24 cellular contexts compared by ENCODE assay signal in genomic region chr2:141207042-141207398, GRCh38.
DNase-seq lines count a peak whose midpoint lies in the region; ATAC-seq lines count a peak whose summit lies in the region.
"Had no signal": no experiment of that assay in that cellular context is flagged by ENCODE, and none has a peak within 500 bp of the region (broad histone marks: within the 10 kb centered on the region; RNA-seq: fewer than 3 reads in every experiment).

No MANE protein-coding gene starts in this region.

- no peaks in the 10 kb centered on the region for H3K9me2 ChIP-seq in Karpas-422 (replicated peaks; ENCODE audit: insufficient read depth, low read length)

- H3K4me3 ChIP-seq in Karpas-422 (ENCODE audit: low read length) = no peak overlapping the region
- H3K4me3 ChIP-seq: coronary artery, GM23248, skin epidermis, uterus had no signal

- no peaks in the 10 kb centered on the region for H4K20me1 ChIP-seq in Karpas-422 (ENCODE audit: insufficient read depth, low read depth, low read length)

- H3K9me3 ChIP-seq in Karpas-422 (ENCODE audit: low read length) = no peaks in the 10 kb centered on the region; the same call in none of the 2 replicates
- H3K9me3 ChIP-seq: uterus had no signal

- no peaks in the 10 kb centered on the region for H3K36me3 Mint-ChIP-seq in memory B cell
- H3K36me3 Mint-ChIP-seq: stimulated activated effector memory CD8-positive, alpha-beta T cell treated with anti-CD3 and anti-CD28 coated beads, Interleukin-12 subunit alpha, Interleukin-12 subunit beta, amount 100 ng/mL, for 72 hours had no signal

- H3K27ac ChIP-seq in Karpas-422 (ENCODE audit: low read length) = no peak overlapping the region
- H3K27ac ChIP-seq: coronary artery, GM23248, skin epidermis, uterus had no signal

- no peak overlapping the region for H3K27ac Mint-ChIP-seq in memory B cell
- H3K27ac Mint-ChIP-seq: activated naive CD8-positive, alpha-beta T cell treated with anti-CD3 and anti-CD28 coated beads, Interleukin-2, amount 50 U/mL, for 24 hours; IgD-negative memory B cell; stimulated activated effector memory CD8-positive, alpha-beta T cell treated with anti-CD3 and anti-CD28 coated beads, Interleukin-12 subunit alpha, Interleukin-12 subunit beta, amount 100 ng/mL, for 72 hours; T-helper 2 cell treated with Interferon-gamma antibody and Interleukin-4, amounts not matched to agents 5 μg/mL and 100 μg/mL, for 36 hours had no signal

- H3K4me1 Mint-ChIP-seq in memory B cell = peaks cover 3% of the 10 kb centered on the region
- H3K4me1 Mint-ChIP-seq: activated naive CD8-positive, alpha-beta T cell treated with anti-CD3 and anti-CD28 coated beads, Interleukin-2, amount 50 U/mL, for 24 hours; stimulated activated effector memory CD8-positive, alpha-beta T cell treated with anti-CD3 and anti-CD28 coated beads, Interleukin-12 subunit alpha, Interleukin-12 subunit beta, amount 100 ng/mL, for 72 hours had no signal

- no peak overlapping the region for H3K4me2 ChIP-seq in Karpas-422 (ENCODE audit: low read depth, low read length, poor library complexity, severe bottlenecking)

- ATAC-seq in GM18858 (IDR thresholded peaks at IDR 0.05; ENCODE audit: unreplicated experiment) = peak; percentile 44
- ATAC-seq in memory B cell (ENCODE audit: low read depth) = peak; percentile 24
- ATAC-seq in GM21737 (IDR thresholded peaks at IDR 0.05; ENCODE audit: unreplicated experiment) = no peak
- no peak for ATAC-seq in HG02588 (IDR thresholded peaks at IDR 0.05; ENCODE audit: unreplicated experiment)
- ATAC-seq: activated naive CD8-positive, alpha-beta T cell treated with anti-CD3 and anti-CD28 coated beads, Interleukin-2, amount 50 U/mL, for 24 hours; PC-3; stimulated activated effector memory CD8-positive, alpha-beta T cell treated with anti-CD3 and anti-CD28 coated beads, Interleukin-12 subunit alpha, Interleukin-12 subunit beta, amount 100 ng/mL, for 72 hours had no signal

- H3K9me3 Mint-ChIP-seq in memory B cell = peaks cover 2% of the 10 kb centered on the region

- no peak overlapping the region for H3K9ac ChIP-seq in Karpas-422 (ENCODE audit: low read length)
- H3K9ac ChIP-seq: GM23248 had no signal

- peak overlapping the region; percentile 71; the same call in 1 of the 2 replicates for H2AFZ ChIP-seq in Karpas-422 (ENCODE audit: low read length)
- H2AFZ ChIP-seq: GM23248 had no signal

- H3K27me3 Mint-ChIP-seq in memory B cell = peaks cover 1% of the 10 kb centered on the region
- H3K27me3 Mint-ChIP-seq: activated naive CD8-positive, alpha-beta T cell treated with anti-CD3 and anti-CD28 coated beads, Interleukin-2, amount 50 U/mL, for 24 hours; IgD-negative memory B cell had no signal

- no peaks in the 10 kb centered on the region for H3K79me2 ChIP-seq in Karpas-422 (ENCODE audit: low read length)

- no peaks in the 10 kb centered on the region for H3K27me3 ChIP-seq in Karpas-422 (ENCODE audit: low read length)
- H3K27me3 ChIP-seq: uterus had no signal

- H3K4me1 ChIP-seq in Karpas-422 (ENCODE audit: low read length) = peaks cover 4% of the 10 kb centered on the region
- H3K4me1 ChIP-seq: uterus had no signal

- H3K36me3 ChIP-seq in Karpas-422 (ENCODE audit: insufficient read depth, low read length) = no peaks in the 10 kb centered on the region
- H3K36me3 ChIP-seq: uterus had no signal

- DNase-seq in Karpas-422 (no peak), SIG-M5 (lab: John Stamatoyannopoulos, UW) (peak; percentile 26), memory B cell (ENCODE audit: low spot score in 2 of 2) (no peak), NCI-H1417 (lab: John Stamatoyannopoulos, UW) (no peak)
- DNase-seq: activated CD4-positive, alpha-beta T cell treated with anti-CD3 and anti-CD28 coated beads, Interleukin-2, amount 50 U/mL, for 48 hours; activated CD4-positive, CD25-positive, alpha-beta regulatory T cell; activated effector memory CD4-positive, alpha-beta T cell treated with Interleukin-2 at 50 U/mL for 16 hours; activated naive CD8-positive, alpha-beta T cell treated with anti-CD3 and anti-CD28 coated beads, Interleukin-2, amount 50 U/mL, for 24 hours; DMS53; GM23248; MM.1S; NCI-H1694 treated with DMSO at 0.1 percent for 48 hours; NCI-H69; PC-3; stimulated activated CD4-positive, alpha-beta T cell treated with anti-CD3 and anti-CD28 coated beads, Interleukin-1b, Interleukin-23, amount 100 ng/mL, for 48 hours; uterus had no signal

- H3K4me3 Mint-ChIP-seq in memory B cell = peak overlapping the region; percentile 43
- H3K4me3 Mint-ChIP-seq: activated naive CD8-positive, alpha-beta T cell treated with anti-CD3 and anti-CD28 coated beads, Interleukin-2, amount 50 U/mL, for 24 hours; stimulated activated effector memory CD8-positive, alpha-beta T cell treated with anti-CD3 and anti-CD28 coated beads, Interleukin-12 subunit alpha, Interleukin-12 subunit beta, amount 100 ng/mL, for 72 hours; T-helper 2 cell treated with Interferon-gamma antibody and Interleukin-4, amounts not matched to agents 5 μg/mL and 100 μg/mL, for 36 hours had no signal

Comparison
In these comparisons a context has a peak if more than half of its experiments do, and no peak if none do; other contexts are left out.
1. ATAC-seq: peak in GM18858 (single experiment) and memory B cell (single experiment); none in GM21737 (single experiment) and HG02588 (single experiment).